In genomic region chr6:35919085-35919826, GRCh38 we compare ENCODE assay signal across 8 cellular contexts. TPM values are rescaled to one million over a fixed set of nuclear protein-coding genes. Genes with fewer than 3 reads are reported as not detected.
A peak's percentile ranks its signal among the peaks of the same experiment; 100 is the strongest.
DNase-seq lines count a peak whose midpoint lies in the region; ATAC-seq and TF ChIP-seq lines count a peak whose summit lies in the region.

No MANE protein-coding gene starts in this region.

- H3K9me3 Mint-ChIP-seq in natural killer cell: no peaks in the 10 kb centered on the region

- H3K27ac ChIP-seq in HEK293 (ENCODE audit: extremely low read depth, low read depth, low read length): peak overlapping the region; percentile 83
- peak overlapping the region; percentile 79 for H3K27ac ChIP-seq in RWPE2 (ENCODE audit: poor library complexity, severe bottlenecking)

- POLR2A ChIA-PET in HEK293 (lab: Yijun Ruan, JAX): interaction anchor here (0.6 to 3.3 kb wide), 5 partner anchors 8 to 109 kb away, joined by 3 to 15 read pairs (median 3); partner anchors contain the start of gene MAPK14

- TF ChIP-seq CTCF in HEK293 (tag by site-specific recombination; IDR thresholded peaks at IDR 0.05) (no peak), RWPE2 (IDR thresholded peaks at IDR 0.05; ENCODE audit: poor library complexity, severe bottlenecking) (no peak), natural killer cell (IDR thresholded peaks at IDR 0.05) (no peak)

- H3K4me3 ChIP-seq in HEK293 (ENCODE audit: low read depth, low read length) (peak overlapping the region; percentile 67), RWPE2 (ENCODE audit: severe bottlenecking) (peak overlapping the region; percentile 98), endocrine pancreas (ENCODE audit: control insufficient read depth, insufficient read depth, low read length) (peak overlapping the region; percentile 95)

- peak overlapping the region; percentile 94 for H3K4me3 Mint-ChIP-seq in natural killer cell

- ATAC-seq in RWPE2 (ENCODE audit: low read depth) (peak; percentile 28), natural killer cell (peak; percentile 1 to 36 (median 8))

- H3K36me3 Mint-ChIP-seq in natural killer cell: no peaks in the 10 kb centered on the region

- intact Hi-C loops in natural killer cell (cut with micrococcal nuclease): no loop called here

- DNase-seq in DMS79 treated with DMSO at 0.1 percent for 48 hours (lab: John Stamatoyannopoulos, UW): peak; percentile 57
- no peak for DNase-seq in RWPE2 (ENCODE audit: low spot score)
- no peak for DNase-seq in natural killer cell
- DNase-seq in activated gamma-delta T cell (lab: John Stamatoyannopoulos, UW): no peak
- no peak for DNase-seq in germinal center (ENCODE audit: low spot score)
- DNase-seq in GDM1 (lab: John Stamatoyannopoulos, UW): no peak

- H3K4me1 Mint-ChIP-seq in natural killer cell: peaks cover 44% of the 10 kb centered on the region in 2 donors

- peak overlapping the region; percentile 74 for H3K9ac ChIP-seq in endocrine pancreas (ENCODE audit: control insufficient read depth, insufficient read depth, low read length)

- H3K27me3 ChIP-seq in RWPE2 (ENCODE audit: insufficient read depth, poor library complexity, severe bottlenecking) (no peaks in the 10 kb centered on the region), endocrine pancreas (ENCODE audit: control insufficient read depth, insufficient read depth, low read length) (no peaks in the 10 kb centered on the region)

- H3K9me3 ChIP-seq in HEK293 (ENCODE audit: control insufficient read depth, insufficient read depth, low read depth, low read length) (no peaks in the 10 kb centered on the region), RWPE2 (ENCODE audit: severe bottlenecking) (no peaks in the 10 kb centered on the region), endocrine pancreas (ENCODE audit: control insufficient read depth, low read length) (no peaks in the 10 kb centered on the region)

- H3K36me3 ChIP-seq in HEK293 (ENCODE audit: control insufficient read depth in 2 of 2, insufficient read depth in 1 of 2, low read length in 2 of 2): peaks cover 28 to 37% of the 10 kb centered on the region in 2 experiments; a peak in 2 of 3 replicates
- peaks cover 34% of the 10 kb centered on the region for H3K36me3 ChIP-seq in RWPE2 (ENCODE audit: low read depth)
- no peaks in the 10 kb centered on the region for H3K36me3 ChIP-seq in endocrine pancreas (ENCODE audit: control insufficient read depth, insufficient read depth, low read length)

- peak overlapping the region; percentile 82 for H3K27ac Mint-ChIP-seq in natural killer cell

- H3K4me1 ChIP-seq in HEK293 (ENCODE audit: control insufficient read depth, insufficient read depth, low read length) (peaks cover 11% of the 10 kb centered on the region), RWPE2 (ENCODE audit: insufficient read depth, poor library complexity, severe bottlenecking) (peaks cover 4% of the 10 kb centered on the region), endocrine pancreas (ENCODE audit: control insufficient read depth, insufficient read depth, low read length) (peaks cover 9% of the 10 kb centered on the region)

- H3K27me3 Mint-ChIP-seq in natural killer cell (ENCODE audit: low read depth in 2 of 2): no peaks in the 10 kb centered on the region

- CTCF ChIA-PET in HEK293 (lab: Yijun Ruan, JAX): interaction anchor here (0.6 to 1.7 kb wide), 4 partner anchors 10 to 175 kb away, joined by 3 to 4 read pairs (median 4); no protein-coding TSS in a partner anchor

TF ChIP-seq in HEK293, 187 proteins besides CTCF, POLR2A, EP300 and RAD21 (continues in another document):
- TF ChIP-seq HIC1 (tag by site-specific recombination; IDR thresholded peaks at IDR 0.05) (no peak), ZNF677 (tag by site-specific recombination; IDR thresholded peaks at IDR 0.05) (no peak), ZBTB7A (tag by site-specific recombination; IDR thresholded peaks at IDR 0.05; ENCODE audit: low read depth) (no peak), ZNF146 (tag by site-specific recombination; IDR thresholded peaks at IDR 0.05) (no peak), PRDM2 (tag by site-specific recombination; IDR thresholded peaks at IDR 0.05; ENCODE audit: borderline replicate concordance) (no peak), ZBTB6 (tag by site-specific recombination; IDR thresholded peaks at IDR 0.05) (no peak), ZNF549 (tag by site-specific recombination; IDR thresholded peaks at IDR 0.05) (no peak), ZNF433 (tag by site-specific recombination; IDR thresholded peaks at IDR 0.05; ENCODE audit: low read depth) (no peak), ZNF600 (tag by site-specific recombination; IDR thresholded peaks at IDR 0.05) (no peak; the same call in none of the 2 replicates), ZNF785 (tag by site-specific recombination; IDR thresholded peaks at IDR 0.05) (no peak), SCRT2 (tag by site-specific recombination; IDR thresholded peaks at IDR 0.05) (no peak), ATF2 (tag by site-specific recombination; IDR thresholded peaks at IDR 0.05; ENCODE audit: low read depth) (peak; percentile 83; the same call in 1 of the 2 replicates)

RNA-seq across cellular contexts. Expression of gene SRPK1, which starts 1.6 kb away (rescaled TPM):
- 10 to 100 TPM; 38.6 to 63.8 (median 43.2) TPM for total RNA-seq in natural killer cell
